Comparison of ENCODE assay signal across 18 cellular contexts in the genomic region with DNA sequence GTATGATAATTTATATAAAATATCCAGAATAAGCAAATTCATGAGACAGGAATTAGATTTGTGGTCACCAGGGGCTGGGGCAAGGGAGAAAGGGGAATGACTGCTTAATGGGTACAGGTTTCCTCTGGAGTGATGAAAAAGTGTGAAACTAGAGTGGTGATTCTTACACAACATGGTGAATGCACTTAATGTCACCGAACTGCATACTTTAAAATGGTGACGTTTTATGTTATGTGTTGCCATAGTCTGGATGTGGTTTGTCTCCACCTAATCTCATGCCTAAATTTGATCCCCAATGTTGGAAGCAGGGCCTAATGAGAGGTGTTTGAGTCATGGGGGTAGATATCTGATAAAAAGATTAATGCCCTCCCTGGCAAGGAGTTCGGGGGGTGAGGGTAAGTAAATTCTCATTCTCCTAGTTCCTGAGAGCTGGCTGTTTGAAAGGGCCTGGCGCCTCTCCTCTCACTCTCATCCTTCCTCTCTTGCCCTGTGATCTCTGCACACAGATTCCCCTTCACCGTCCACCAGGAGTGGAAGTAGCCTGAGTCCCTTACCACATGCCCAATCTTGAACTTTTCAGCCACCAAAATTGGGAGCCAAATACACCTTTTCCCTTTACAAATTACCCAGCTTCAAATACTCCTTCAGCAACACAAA. TPM values are rescaled to one million over a fixed set of nuclear protein-coding genes. Genes with fewer than 3 reads are reported as not detected.
DNase-seq lines count a peak whose midpoint lies in the region; ATAC-seq and TF ChIP-seq lines count a peak whose summit lies in the region.
"Had no signal": no experiment of that assay in that cellular context is flagged by ENCODE, and none has a peak within 500 bp of the region (broad histone marks: within the 10 kb centered on the region; RNA-seq: fewer than 3 reads in every experiment).

No MANE protein-coding gene starts in this region.

- H3K4me2 ChIP-seq in IMR-90 (ENCODE audit: low read depth, low read length) (no peak overlapping the region), neural progenitor cell (no peak overlapping the region)
- H3K4me2 ChIP-seq: KMS-11 had no signal

- peak overlapping the region; percentile 90 for H2AK5ac ChIP-seq in IMR-90 (ENCODE audit: low read depth, low read length)

- no peak for DNase-seq in CD8-positive, alpha-beta T cell
- DNase-seq in IMR-90 (no peak), nephron progenitor cell (no peak), neural progenitor cell (ENCODE audit: low spot score) (no peak), HT-29 (ENCODE audit: low spot score) (no peak), glutamatergic neuron (no peak)
- no peak for DNase-seq in activated naive CD8-positive, alpha-beta T cell treated with anti-CD3 and anti-CD28 coated beads, Interleukin-2, amount 10 ng/mL, durations not matched to agents 7 days and 5 days
- DNase-seq: activated CD8-positive, alpha-beta memory T cell treated with anti-CD3 and anti-CD28 coated beads for 24 hours; amniotic stem cell; COR-L47; dermis blood vessel endothelial cell; NCI-H1436 treated with DMSO at 0.1 percent for 48 hours; NCI-H510A; sigmoid colon; stimulated activated CD4-positive, alpha-beta T cell treated with anti-CD3 and anti-CD28 coated beads, Interleukin-4, amount 100 ng/mL, for 4 hours; stimulated activated naive CD4-positive, alpha-beta T cell had no signal

- H3K18ac ChIP-seq in IMR-90 (ENCODE audit: low read depth, low read length): peak overlapping the region; percentile 81

- H3K4ac ChIP-seq in IMR-90 (ENCODE audit: low read depth, low read length): peak overlapping the region; percentile 56

- in situ Hi-C loops in IMR-90 (cut with MboI; ENCODE audit: low sequenced_read_pairs): no loop called here

- H3K9ac ChIP-seq in IMR-90 (ENCODE audit: low read depth, low read length) (peak overlapping the region; percentile 52), neural progenitor cell (no peak overlapping the region)
- H3K9ac ChIP-seq: KMS-11 had no signal

- no peak overlapping the region for H3K4me3 ChIP-seq in CD8-positive, alpha-beta T cell (ENCODE audit: low read depth, low read length)
- H3K4me3 ChIP-seq in IMR-90 (ENCODE audit: insufficient read depth, low read depth, low read length) (no peak overlapping the region), neural progenitor cell (no peak overlapping the region)
- H3K4me3 ChIP-seq: sigmoid colon had no signal

- intact Hi-C loops in CD8-positive, alpha-beta T cell (cut with DNase I, micrococcal nuclease): no loop called here
- intact Hi-C loops in IMR-90 (cut with micrococcal nuclease): no loop called here

- no peak overlapping the region for H3K56ac ChIP-seq in IMR-90 (ENCODE audit: extremely low read depth, insufficient read depth, low read length)

- WGBS in IMR-90 (ENCODE audit: extremely low coverage in 2 of 2, insufficient read length in 1 of 2), 2 experiments: no CpG with 5 or more reads among the region's 5 CpGs

- no peak for ATAC-seq in CD8-positive, alpha-beta T cell
- no peak for ATAC-seq in IMR-90 (ENCODE audit: low read depth)
- ATAC-seq in activated naive CD8-positive, alpha-beta T cell treated with anti-CD3 and anti-CD28 coated beads, Interleukin-2, amount 10 ng/mL, durations not matched to agents 7 days and 5 days (ENCODE audit: low read depth): no peak
- ATAC-seq: Panc1 had no signal

- no peak for TF ChIP-seq RAD21 in IMR-90 (IDR thresholded peaks at IDR 0.05; ENCODE audit: low read length)

- H2AK9ac ChIP-seq in IMR-90 (replicated peaks; ENCODE audit: low read depth, low read length, poor library complexity): peak overlapping the region; percentile 77

- H4K91ac ChIP-seq in IMR-90 (ENCODE audit: insufficient read depth, low read depth, low read length): peak overlapping the region; percentile 76; the same call in 1 of the 2 replicates

- POLR2A ChIA-PET in CD8-positive, alpha-beta T cell (lab: Charles Lee): interaction anchor here (0.6 to 1.6 kb wide), 2 partner anchors 14 to 41 kb away, joined by 4 to 8 read pairs; no protein-coding TSS in a partner anchor
- POLR2A ChIA-PET in IMR-90 (lab: Charles Lee; ENCODE audit: unreplicated experiment): no interaction called here
- POLR2A ChIA-PET in activated naive CD8-positive, alpha-beta T cell treated with anti-CD3 and anti-CD28 coated beads, Interleukin-2, amount 10 ng/mL, durations not matched to agents 7 days and 5 days (lab: Charles Lee): interaction anchor here (0.5 to 1.3 kb wide), 3 partner anchors 14 to 17 kb away, joined by 3 to 9 read pairs (median 3); no protein-coding TSS in a partner anchor

- H3K14ac ChIP-seq in IMR-90 (replicated peaks; ENCODE audit: low read depth, low read length): peak overlapping the region; percentile 60; the same call in 1 of the 2 replicates

- H3K36me3 ChIP-seq in CD8-positive, alpha-beta T cell (ENCODE audit: insufficient read depth, low read length): peaks cover 3% of the 10 kb centered on the region
- peaks cover 30% of the 10 kb centered on the region for H3K36me3 ChIP-seq in IMR-90 (ENCODE audit: control insufficient read depth, insufficient read depth, low read length)
- H3K36me3 ChIP-seq in neural progenitor cell: no peaks in the 10 kb centered on the region

- H3K9me3 Mint-ChIP-seq in CD8-positive, alpha-beta T cell: no peaks in the 10 kb centered on the region
- H3K9me3 Mint-ChIP-seq in activated naive CD8-positive, alpha-beta T cell treated with anti-CD3 and anti-CD28 coated beads, Interleukin-2, amount 10 ng/mL, durations not matched to agents 7 days and 5 days: no peaks in the 10 kb centered on the region
- H3K9me3 Mint-ChIP-seq in nephron progenitor cell (no peaks in the 10 kb centered on the region), neural progenitor cell (no peaks in the 10 kb centered on the region), glutamatergic neuron (ENCODE audit: unreplicated experiment) (no peaks in the 10 kb centered on the region)

- H4K20me1 ChIP-seq in IMR-90 (ENCODE audit: insufficient read depth, low read length): peaks cover 39% of the 10 kb centered on the region
- H4K20me1 ChIP-seq in neural progenitor cell (ENCODE audit: low read depth): peaks cover 59% of the 10 kb centered on the region

- CTCF ChIA-PET in CD8-positive, alpha-beta T cell (lab: Charles Lee): interaction anchor here (1.2 to 1.6 kb wide), 3 partner anchors 17 to 56 kb away, joined by 3 to 5 read pairs (median 4); no protein-coding TSS in a partner anchor
- CTCF ChIA-PET in IMR-90 (lab: Yijun Ruan, JAX): no interaction called here

- H4K5ac ChIP-seq in IMR-90 (ENCODE audit: low read depth, low read length): peak overlapping the region; percentile 77

- H2BK20ac ChIP-seq in IMR-90 (ENCODE audit: low read depth, low read length): peak overlapping the region; percentile 53; the same call in 1 of the 2 replicates

- no peaks in the 10 kb centered on the region for H3F3A ChIP-seq in neural progenitor cell (ENCODE audit: low read depth)

- H3K27ac Mint-ChIP-seq in CD8-positive, alpha-beta T cell: peak overlapping the region; percentile 98
- peak overlapping the region; percentile 86 for H3K27ac Mint-ChIP-seq in activated naive CD8-positive, alpha-beta T cell treated with anti-CD3 and anti-CD28 coated beads, Interleukin-2, amount 10 ng/mL, durations not matched to agents 7 days and 5 days
- H3K27ac Mint-ChIP-seq in nephron progenitor cell (peak overlapping the region; percentile 98), neural progenitor cell (no peak overlapping the region), glutamatergic neuron (ENCODE audit: unreplicated experiment) (no peak overlapping the region)

- peak overlapping the region; percentile 52 for H2BK120ac ChIP-seq in IMR-90 (ENCODE audit: low read depth, low read length)

- peak overlapping the region; percentile 77; the same call in 2 of the 3 replicates for H2BK15ac ChIP-seq in IMR-90 (ENCODE audit: low read depth, low read length)

- H3K27me3 Mint-ChIP-seq in CD8-positive, alpha-beta T cell (ENCODE audit: low read depth): no peaks in the 10 kb centered on the region
- H3K27me3 Mint-ChIP-seq in activated naive CD8-positive, alpha-beta T cell treated with anti-CD3 and anti-CD28 coated beads, Interleukin-2, amount 10 ng/mL, durations not matched to agents 7 days and 5 days: no peaks in the 10 kb centered on the region
- H3K27me3 Mint-ChIP-seq in nephron progenitor cell (ENCODE audit: low read depth, poor library complexity) (no peaks in the 10 kb centered on the region), neural progenitor cell (ENCODE audit: insufficient read depth, low read depth) (no peaks in the 10 kb centered on the region), glutamatergic neuron (ENCODE audit: unreplicated experiment) (peaks cover 4% of the 10 kb centered on the region)

- H3K27me3 ChIP-seq in CD8-positive, alpha-beta T cell (ENCODE audit: insufficient read depth, low read length): no peaks in the 10 kb centered on the region
- H3K27me3 ChIP-seq in IMR-90 (ENCODE audit: control insufficient read depth, insufficient read depth, low read length) (no peaks in the 10 kb centered on the region), neural progenitor cell (no peaks in the 10 kb centered on the region)
- H3K27me3 ChIP-seq: sigmoid colon had no signal

- peaks cover 71% of the 10 kb centered on the region for H3K4me1 ChIP-seq in CD8-positive, alpha-beta T cell (ENCODE audit: insufficient read depth, low read length)
- H3K4me1 ChIP-seq in IMR-90 (ENCODE audit: control insufficient read depth, insufficient read depth, low read length) (peaks cover 30% of the 10 kb centered on the region), neural progenitor cell (no peaks in the 10 kb centered on the region)

- dilution Hi-C loops in IMR-90 (cut with HindIII; ENCODE audit: low sequenced_read_pairs, unreplicated experiment): no loop called here

- H3K23ac ChIP-seq in IMR-90 (ENCODE audit: low read depth, low read length): peak overlapping the region; percentile 69; the same call in 1 of the 2 replicates

- no peaks in the 10 kb centered on the region for H3K9me3 ChIP-seq in CD8-positive, alpha-beta T cell (ENCODE audit: low read length)
- no peaks in the 10 kb centered on the region for H3K9me3 ChIP-seq in IMR-90 (ENCODE audit: control insufficient read depth, insufficient read depth, low read length)
- no peaks in the 10 kb centered on the region for H3K9me3 ChIP-seq in neural progenitor cell (ENCODE audit: low read depth)
- H3K9me3 ChIP-seq: sigmoid colon had no signal

- no peak for TF ChIP-seq CTCF in CD8-positive, alpha-beta T cell (IDR thresholded peaks at IDR 0.05)
- TF ChIP-seq CTCF in IMR-90 (conservative IDR thresholded peaks at IDR 0.05; ENCODE audit: low read depth, low read length) (no peak), nephron progenitor cell (IDR thresholded peaks at IDR 0.05) (no peak), neural progenitor cell (IDR thresholded peaks at IDR 0.05) (no peak), glutamatergic neuron (IDR thresholded peaks at IDR 0.05; ENCODE audit: partially characterized antibody, unreplicated experiment) (no peak)

- H3K27ac ChIP-seq in CD8-positive, alpha-beta T cell (ENCODE audit: low read depth, low read length): no peak overlapping the region
- peak overlapping the region; percentile 91; the same call in 1 of the 2 replicates for H3K27ac ChIP-seq in IMR-90 (ENCODE audit: insufficient read depth, low read length)
- no peak overlapping the region for H3K27ac ChIP-seq in neural progenitor cell
- H3K27ac ChIP-seq: KMS-11, sigmoid colon had no signal

- peak overlapping the region; percentile 47 for H3K4me3 Mint-ChIP-seq in CD8-positive, alpha-beta T cell
- no peak overlapping the region for H3K4me3 Mint-ChIP-seq in activated naive CD8-positive, alpha-beta T cell treated with anti-CD3 and anti-CD28 coated beads, Interleukin-2, amount 10 ng/mL, durations not matched to agents 7 days and 5 days
- H3K4me3 Mint-ChIP-seq in nephron progenitor cell: no peak overlapping the region
- no peak overlapping the region for H3K4me3 Mint-ChIP-seq in neural progenitor cell
- no peak overlapping the region for H3K4me3 Mint-ChIP-seq in glutamatergic neuron (ENCODE audit: unreplicated experiment)

- H3K36me3 Mint-ChIP-seq in CD8-positive, alpha-beta T cell: peaks cover 62% of the 10 kb centered on the region
- peaks cover 28% of the 10 kb centered on the region for H3K36me3 Mint-ChIP-seq in activated naive CD8-positive, alpha-beta T cell treated with anti-CD3 and anti-CD28 coated beads, Interleukin-2, amount 10 ng/mL, durations not matched to agents 7 days and 5 days
- H3K36me3 Mint-ChIP-seq in nephron progenitor cell (ENCODE audit: low read depth) (peaks cover 35% of the 10 kb centered on the region), neural progenitor cell (peaks cover 8% of the 10 kb centered on the region), glutamatergic neuron (ENCODE audit: unreplicated experiment) (no peaks in the 10 kb centered on the region)

- H3K9me1 ChIP-seq in IMR-90 (ENCODE audit: insufficient read depth, low read length): peaks cover 27% of the 10 kb centered on the region

- peaks cover 21 to 59% of the 10 kb centered on the region in 2 experiments for H3K79me1 ChIP-seq in IMR-90 (ENCODE audit: low read depth in 1 of 2, low read length in 2 of 2)

- H2AFZ ChIP-seq in IMR-90 (replicated peaks; ENCODE audit: low read length, poor library complexity) (no peak overlapping the region), neural progenitor cell (replicated peaks) (no peak overlapping the region)

- peak overlapping the region; percentile 99 for H2BK5ac ChIP-seq in IMR-90 (ENCODE audit: low read depth, low read length, poor library complexity, severe bottlenecking)

- BruUV-seq in IMR-90 (replicated peaks; lab: Mats Ljungman, UMichigan): no TSS peak

- no peak for TF ChIP-seq POLR2A in IMR-90 (IDR thresholded peaks at IDR 0.05; ENCODE audit: low read depth, low read length)

- peaks cover 76% of the 10 kb centered on the region for H3K4me1 Mint-ChIP-seq in CD8-positive, alpha-beta T cell (ENCODE audit: low read depth)
- peaks cover 62% of the 10 kb centered on the region for H3K4me1 Mint-ChIP-seq in activated naive CD8-positive, alpha-beta T cell treated with anti-CD3 and anti-CD28 coated beads, Interleukin-2, amount 10 ng/mL, durations not matched to agents 7 days and 5 days
- H3K4me1 Mint-ChIP-seq in nephron progenitor cell: peaks cover 40% of the 10 kb centered on the region
- H3K4me1 Mint-ChIP-seq in neural progenitor cell: no peaks in the 10 kb centered on the region
- H3K4me1 Mint-ChIP-seq in glutamatergic neuron (ENCODE audit: low read depth, unreplicated experiment): peaks cover 6% of the 10 kb centered on the region

- H3K79me2 ChIP-seq in neural progenitor cell (ENCODE audit: low read depth): peaks cover 99% of the 10 kb centered on the region

- peak overlapping the region; percentile 77 to 81 for H4K8ac ChIP-seq in IMR-90 (ENCODE audit: low read depth in 2 of 2, low read length in 2 of 2)

RNA-seq across cellular contexts. Expression of gene XPO6, which starts 15.3 kb away (rescaled TPM):
- 100 to 1,000 TPM; 355 to 369 TPM for total RNA-seq in CD8-positive, alpha-beta T cell
- total RNA-seq in IMR-90 (2012; rRNA removed) (103 and 108 TPM in 2 replicates), neural progenitor cell (ENCODE audit: low replicate concordance) (71.6 and 75.5 TPM in 2 replicates), glutamatergic neuron (ENCODE audit: unreplicated experiment) (232 TPM)
- 184 and 202 TPM in 2 replicates for polyA plus RNA-seq in IMR-90 (2012; rRNA removed)
- 213 and 433 TPM in 2 replicates for polyA plus RNA-seq in IMR-90 (2012; cell fraction: cytosol; rRNA removed)
- polyA plus RNA-seq in IMR-90 (2012; cell fraction: nucleus; rRNA removed; ENCODE audit: low replicate concordance): 272 and 467 TPM in 2 replicates
- 100 to 1,000 TPM; 261 to 280 TPM for total RNA-seq in activated naive CD8-positive, alpha-beta T cell treated with anti-CD3 and anti-CD28 coated beads, Interleukin-2, amount 10 ng/mL, durations not matched to agents 7 days and 5 days
- 178 and 193 TPM in 2 replicates for total RNA-seq in HT-29 (2014; rRNA removed; shearing (Covaris generic))

Comparison
In these comparisons a context has a peak if more than half of its experiments do, and no peak if none do; other contexts are left out.
1. H3K27ac Mint-ChIP-seq: peak in CD8-positive, alpha-beta T cell (single experiment), activated naive CD8-positive, alpha-beta T cell treated with anti-CD3 and anti-CD28 coated beads, Interleukin-2, amount 10 ng/mL, durations not matched to agents 7 days and 5 days (single experiment) and nephron progenitor cell (single experiment); none in neural progenitor cell (single experiment) and glutamatergic neuron (single experiment).